Comparison of ENCODE assay signal across 18 cellular contexts in the genomic region with DNA sequence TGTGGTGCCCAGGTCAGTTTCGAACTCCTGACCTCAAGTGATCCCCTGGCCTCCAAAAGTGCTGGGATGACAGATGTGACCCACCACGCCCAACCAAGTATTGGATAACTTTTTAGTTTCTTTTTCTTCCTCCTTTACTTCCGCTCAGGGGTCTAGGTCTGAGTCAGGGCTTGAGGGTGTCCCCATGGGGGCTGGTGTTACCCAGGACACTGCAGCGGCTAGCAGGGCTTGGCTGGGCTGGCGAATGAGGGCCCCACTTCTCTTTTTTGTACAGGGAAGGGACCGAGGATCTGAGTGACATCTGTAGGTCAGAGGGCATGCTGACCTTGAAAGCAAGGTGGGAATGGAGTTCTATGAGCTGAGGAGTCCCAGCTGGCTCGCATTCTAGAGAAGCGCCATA. TPM values are rescaled to one million over a fixed set of nuclear protein-coding genes. Genes with fewer than 3 reads are reported as not detected.
DNase-seq lines count a peak whose midpoint lies in the region; ATAC-seq, FAIRE-seq and TF ChIP-seq lines count a peak whose summit lies in the region.
"Had no signal": no experiment of that assay in that cellular context is flagged by ENCODE, and none has a peak within 500 bp of the region (broad histone marks: within the 10 kb centered on the region; RNA-seq: fewer than 3 reads in every experiment).

No MANE protein-coding gene starts in this region.

- no peaks in the 10 kb centered on the region for H3K9me3 Mint-ChIP-seq in activated CD8-positive, alpha-beta T cell treated with anti-CD3 and anti-CD28 coated beads, Interleukin-2, amount 10 ng/mL, durations not matched to agents 7 days and 5 days (ENCODE audit: insufficient read depth)
- H3K9me3 Mint-ChIP-seq: activated CD4-positive, alpha-beta memory T cell treated with anti-CD3 and anti-CD28 coated beads, Interleukin-2, amount 10 ng/mL, durations not matched to agents 7 days and 5 days; activated T-cell treated with anti-CD3 and anti-CD28 coated beads, Interleukin-2, amount 50 U/mL, for 24 hours; CD4-positive, alpha-beta memory T cell had no signal

- H4K20me1 ChIP-seq in OCI-LY3 (ENCODE audit: insufficient read depth, low read length) (peaks cover 12% of the 10 kb centered on the region; the same call in 1 of the 2 replicates), HepG2 (ENCODE audit: insufficient read depth, low read length) (no peaks in the 10 kb centered on the region), PC-9 (ENCODE audit: insufficient read depth) (no peaks in the 10 kb centered on the region; the same call in 1 of the 2 replicates)

- in situ Hi-C loops in GM13976 (cut with MboI; ENCODE audit: low sequenced_read_pairs, unreplicated experiment) (no loop called here), HepG2 (cut with HindIII; ENCODE audit: extremely low pct_ligation_motif_present, low pct_unique_long_range_greater_than_20kb) (no loop called here)

- FAIRE-seq in A549 (lab: Jason Lieb, UNC): no peak
- FAIRE-seq in HepG2 (lab: Jason Lieb, UNC): no peak
- FAIRE-seq: kidney had no signal

- TF ChIP-seq CTCF in A549 (IDR thresholded peaks at IDR 0.05): no peak
- no peak for TF ChIP-seq CTCF in GM13976 (IDR thresholded peaks at IDR 0.05; ENCODE audit: borderline replicate concordance, control extremely low read depth, extremely low read depth, insufficient read depth, missing control alignments)
- no peak for TF ChIP-seq CTCF in OCI-LY3 (IDR thresholded peaks at IDR 0.05; ENCODE audit: low read depth, low read length)
- no peak for TF ChIP-seq CTCF in HepG2 (CRISPR knock-in tag; IDR thresholded peaks at IDR 0.05)
- no peak for TF ChIP-seq CTCF in PC-9 (conservative IDR thresholded peaks at IDR 0.05)
- no peak for TF ChIP-seq CTCF in right atrium auricular region (IDR thresholded peaks at IDR 0.05)

- H2AFZ ChIP-seq in OCI-LY3 (ENCODE audit: low read depth, low read length) (no peak overlapping the region), HepG2 (ENCODE audit: low read length) (no peak overlapping the region), PC-9 (no peak overlapping the region)

- H3K4me3 Mint-ChIP-seq in activated CD8-positive, alpha-beta T cell treated with anti-CD3 and anti-CD28 coated beads, Interleukin-2, amount 10 ng/mL, durations not matched to agents 7 days and 5 days: no peak overlapping the region
- H3K4me3 Mint-ChIP-seq: activated CD4-positive, alpha-beta memory T cell treated with anti-CD3 and anti-CD28 coated beads, Interleukin-2, amount 10 ng/mL, durations not matched to agents 7 days and 5 days; activated T-cell treated with anti-CD3 and anti-CD28 coated beads, Interleukin-2, amount 50 U/mL, for 24 hours had no signal

- H3K9ac ChIP-seq in OCI-LY3 (ENCODE audit: low read length) (no peak overlapping the region), HepG2 (ENCODE audit: insufficient read depth, low read depth, low read length) (0 out of 2 replicates have a peak overlapping the region, but pooled peaks have one; percentile 39)

- TF ChIP-seq RAD21 in A549 (conservative IDR thresholded peaks at IDR 0.05 in 1 of 2, IDR thresholded peaks at IDR 0.05 in 1 of 2) (no peak), HepG2 (CRISPR knock-in tag; IDR thresholded peaks at IDR 0.05) (no peak)

- no peak for TF ChIP-seq POLR2A in A549 (IDR thresholded peaks at IDR 0.05; ENCODE audit: low read length)
- TF ChIP-seq POLR2A in HepG2 (IDR thresholded peaks at IDR 0.05; ENCODE audit: insufficient read depth in 1 of 2, low read depth in 2 of 2, low read length in 2 of 2): no peak

- H3K27me3 Mint-ChIP-seq in activated CD8-positive, alpha-beta T cell treated with anti-CD3 and anti-CD28 coated beads, Interleukin-2, amount 10 ng/mL, durations not matched to agents 7 days and 5 days (ENCODE audit: low read depth): no peaks in the 10 kb centered on the region
- H3K27me3 Mint-ChIP-seq: activated CD4-positive, alpha-beta memory T cell treated with anti-CD3 and anti-CD28 coated beads, Interleukin-2, amount 10 ng/mL, durations not matched to agents 7 days and 5 days; activated T-cell treated with anti-CD3 and anti-CD28 coated beads, Interleukin-2, amount 50 U/mL, for 24 hours; CD4-positive, alpha-beta memory T cell had no signal

- intact Hi-C loops in HepG2 (cut with micrococcal nuclease; ENCODE audit: unreplicated experiment) (no loop called here), PC-9 (cut with micrococcal nuclease; ENCODE audit: unreplicated experiment) (no loop called here)

- DNase-seq in A549 (ENCODE audit: low read depth in 1 of 2, low spot score in 1 of 2): no peak
- DNase-seq in GM13976 (ENCODE audit: low spot score): peak; percentile 71
- DNase-seq in HepG2 (ENCODE audit: low spot score): no peak
- DNase-seq in PC-9: no peak
- DNase-seq in right atrium auricular region (ENCODE audit: low spot score): no peak
- no peak for DNase-seq in DMS53 treated with DMSO at 0.1 percent for 48 hours (lab: John Stamatoyannopoulos, UW; ENCODE audit: unreplicated experiment)
- DNase-seq in activated CD8-positive, alpha-beta T cell treated with anti-CD3 and anti-CD28 coated beads, Interleukin-2, amount 10 ng/mL, durations not matched to agents 7 days and 5 days: no peak
- DNase-seq: ACHN; activated CD4-positive, alpha-beta memory T cell treated with anti-CD3 and anti-CD28 coated beads, Interleukin-2, amount 10 ng/mL, durations not matched to agents 7 days and 5 days; activated naive CD4-positive, alpha-beta T cell; activated T-cell treated with anti-CD3 and anti-CD28 coated beads, Interleukin-2, amount 50 U/mL, for 24 hours; CD4-positive, alpha-beta memory T cell; KBM-7; kidney; Peyer's patch; stimulated activated CD4-positive, alpha-beta T cell treated with anti-CD3 and anti-CD28 coated beads, Interleukin-12 subunit alpha, Interleukin-12 subunit beta, amount 100 ng/mL, for 4 hours; T-helper 2 cell had no signal

- 78% methylated on average over 8 of the region's 8 CpGs for WGBS in A549 (ENCODE audit: missing lambda C conversion rate)
- 70% methylated on average over 8 of the region's 8 CpGs for WGBS in HepG2 (ENCODE audit: low lambda C conversion rate)

- CTCF ChIA-PET in A549 (lab: Yijun Ruan, JAX) (interaction anchor here (0.6 to 1.0 kb wide), 2 partner anchors 14 to 45 kb away, joined by 3 read pairs; no protein-coding TSS in a partner anchor), HepG2 (lab: Yijun Ruan, JAX; ENCODE audit: low intra/inter-chr PET ratio, low total read pairs) (no interaction called here), PC-9 (lab: Charles Lee) (no interaction called here)
- CTCF ChIA-PET in activated CD8-positive, alpha-beta T cell treated with anti-CD3 and anti-CD28 coated beads, Interleukin-2, amount 10 ng/mL, durations not matched to agents 7 days and 5 days (lab: Charles Lee): interaction anchor here (1.0 kb wide), 1 partner anchor 353 kb away, joined by 3 read pairs; no protein-coding TSS in a partner anchor

- no peak for TF ChIP-seq EP300 in A549 (IDR thresholded peaks at IDR 0.05)
- no peak for TF ChIP-seq EP300 in HepG2 (IDR thresholded peaks at IDR 0.05; ENCODE audit: low read depth in 2 of 2, low read length in 2 of 2)
- TF ChIP-seq EP300 in HepG2 (CRISPR knock-in tag; IDR thresholded peaks at IDR 0.05; ENCODE audit: borderline replicate concordance): no peak

- H3K36me3 Mint-ChIP-seq in activated CD8-positive, alpha-beta T cell treated with anti-CD3 and anti-CD28 coated beads, Interleukin-2, amount 10 ng/mL, durations not matched to agents 7 days and 5 days (ENCODE audit: low read depth): no peaks in the 10 kb centered on the region
- H3K36me3 Mint-ChIP-seq: CD4-positive, alpha-beta memory T cell had no signal

- peaks cover 9% of the 10 kb centered on the region for H3K4me1 Mint-ChIP-seq in activated CD8-positive, alpha-beta T cell treated with anti-CD3 and anti-CD28 coated beads, Interleukin-2, amount 10 ng/mL, durations not matched to agents 7 days and 5 days (ENCODE audit: low read depth)

- no peak overlapping the region for H3K27ac Mint-ChIP-seq in activated CD8-positive, alpha-beta T cell treated with anti-CD3 and anti-CD28 coated beads, Interleukin-2, amount 10 ng/mL, durations not matched to agents 7 days and 5 days
- H3K27ac Mint-ChIP-seq: activated CD4-positive, alpha-beta memory T cell treated with anti-CD3 and anti-CD28 coated beads, Interleukin-2, amount 10 ng/mL, durations not matched to agents 7 days and 5 days; activated T-cell treated with anti-CD3 and anti-CD28 coated beads, Interleukin-2, amount 50 U/mL, for 24 hours; CD4-positive, alpha-beta memory T cell had no signal

- H3K9me3 ChIP-seq in A549 (no peaks in the 10 kb centered on the region), OCI-LY3 (ENCODE audit: insufficient read depth, low read length) (no peaks in the 10 kb centered on the region), HepG2 (ENCODE audit: low read length) (no peaks in the 10 kb centered on the region), PC-9 (ENCODE audit: insufficient read depth, low read depth) (no peaks in the 10 kb centered on the region), right atrium auricular region (no peaks in the 10 kb centered on the region)
- H3K9me3 ChIP-seq: Peyer's patch had no signal

- H3K4me1 ChIP-seq in A549 (peaks cover 27% of the 10 kb centered on the region), OCI-LY3 (ENCODE audit: low read length) (peaks cover 13% of the 10 kb centered on the region), HepG2 (ENCODE audit: insufficient read depth, low read length) (peaks cover 26% of the 10 kb centered on the region), PC-9 (replicated peaks; ENCODE audit: insufficient read depth) (no peaks in the 10 kb centered on the region), right atrium auricular region (no peaks in the 10 kb centered on the region)

- H3K79me2 ChIP-seq in OCI-LY3 (ENCODE audit: low read length) (peaks cover 13% of the 10 kb centered on the region; the same call in 1 of the 2 replicates), HepG2 (ENCODE audit: insufficient read depth, low read length) (peaks cover 29% of the 10 kb centered on the region), PC-9 (ENCODE audit: low read depth) (no peaks in the 10 kb centered on the region)

- BruUV-seq in HepG2 (replicated peaks; lab: Mats Ljungman, UMichigan) (no TSS peak), PC-9 (replicated peaks; lab: Mats Ljungman, UMichigan) (no TSS peak)

- H3K27me3 ChIP-seq in OCI-LY3 (ENCODE audit: low read depth, low read length): no peaks in the 10 kb centered on the region
- H3K27me3 ChIP-seq in HepG2 (ENCODE audit: control insufficient read depth in 1 of 2, insufficient read depth in 2 of 2, low read length in 2 of 2): no peaks in the 10 kb centered on the region
- H3K27me3 ChIP-seq in PC-9 (ENCODE audit: insufficient read depth, low read depth): no peaks in the 10 kb centered on the region
- no peaks in the 10 kb centered on the region for H3K27me3 ChIP-seq in right atrium auricular region
- H3K27me3 ChIP-seq: Peyer's patch had no signal

- POLR2A ChIA-PET in A549 (lab: Yijun Ruan, JAX): no interaction called here
- POLR2A ChIA-PET in HepG2 (lab: Yijun Ruan, JAX): interaction anchor here (0.7 to 2.4 kb wide), 4 partner anchors 24 to 48 kb away, joined by 3 to 11 read pairs (median 5); a partner anchor contains a TSS
- POLR2A ChIA-PET in PC-9 (lab: Charles Lee; ENCODE audit: unreplicated experiment): no interaction called here
- POLR2A ChIA-PET in activated CD8-positive, alpha-beta T cell treated with anti-CD3 and anti-CD28 coated beads, Interleukin-2, amount 10 ng/mL, durations not matched to agents 7 days and 5 days (lab: Charles Lee): no interaction called here

- H3K9me2 ChIP-seq in PC-9 (ENCODE audit: insufficient read depth): no peaks in the 10 kb centered on the region

- peak overlapping the region; percentile 55 for H3K4me2 ChIP-seq in A549
- H3K4me2 ChIP-seq in OCI-LY3 (ENCODE audit: low read length): peak overlapping the region; percentile 63
- peak overlapping the region; percentile 47; the same call in 1 of the 2 replicates for H3K4me2 ChIP-seq in HepG2 (ENCODE audit: low read depth, low read length)
- H3K4me2 ChIP-seq in PC-9: no peak overlapping the region

- H3K36me3 ChIP-seq in OCI-LY3 (replicated peaks; ENCODE audit: low read depth, low read length): no peaks in the 10 kb centered on the region
- H3K36me3 ChIP-seq in HepG2 (replicated peaks in 1 of 2; ENCODE audit: control insufficient read depth in 1 of 2, insufficient read depth in 2 of 2, low read length in 2 of 2): no peaks in the 10 kb centered on the region
- no peaks in the 10 kb centered on the region for H3K36me3 ChIP-seq in PC-9 (ENCODE audit: low read depth)
- no peaks in the 10 kb centered on the region for H3K36me3 ChIP-seq in right atrium auricular region
- H3K36me3 ChIP-seq: Peyer's patch had no signal

- 0 out of 6 replicates have a peak, but pooled peaks of 1 of the 2 experiments have one; percentile 39 for ATAC-seq in A549
- peak; percentile 15; the same call in 1 of the 3 replicates for ATAC-seq in HepG2
- no peak for ATAC-seq in activated CD8-positive, alpha-beta T cell treated with anti-CD3 and anti-CD28 coated beads, Interleukin-2, amount 10 ng/mL, durations not matched to agents 7 days and 5 days

- H3K4me3 ChIP-seq in A549 (no peak overlapping the region), OCI-LY3 (ENCODE audit: low read length) (no peak overlapping the region), HepG2 (replicated peaks in 1 of 3; ENCODE audit: insufficient read depth in 1 of 3, low read depth in 2 of 3, low read length in 3 of 3) (peak overlapping the region in 1 of 3 experiments; percentile 40; a peak in 1 of 6 replicates), PC-9 (no peak overlapping the region), right atrium auricular region (no peak overlapping the region)
- H3K4me3 ChIP-seq: Peyer's patch had no signal

- H3F3A ChIP-seq in PC-9 (ENCODE audit: insufficient read depth, low read depth): no peaks in the 10 kb centered on the region

- 0 out of 6 replicates have a peak overlapping the region, but pooled peaks of 1 of the 2 experiments have one; percentile 41 for H3K27ac ChIP-seq in A549
- H3K27ac ChIP-seq in OCI-LY3 (ENCODE audit: low read length): no peak overlapping the region
- H3K27ac ChIP-seq in HepG2 (ENCODE audit: extremely low read length, insufficient read depth, low read length): peak overlapping the region; percentile 33
- no peak overlapping the region for H3K27ac ChIP-seq in PC-9
- no peak overlapping the region for H3K27ac ChIP-seq in right atrium auricular region
- H3K27ac ChIP-seq: Peyer's patch had no signal

RNA-seq across cellular contexts. Expression of a gene that starts 24.9 kb away (rescaled TPM):
- polyA plus RNA-seq in A549 (2011; rRNA removed) (6.7 and 9.7 TPM in 2 replicates), A549 (2017; fragmentation: RNase III; extraction: RNeasy Plus Mini Kit Qiagen cat#74134 plus additional on column Dnase treatment) (18.0 to 19.1 TPM (median 18.4 TPM) in 3 replicates), HepG2 (2011; rRNA removed) (34.3 and 42.9 TPM in 2 replicates)
- 17.3 and 21.6 TPM in 2 replicates for polyA plus RNA-seq in A549 (2012; cell fraction: cytosol; rRNA removed)
- polyA plus RNA-seq in A549 (2012; cell fraction: nucleus; rRNA removed): 51.0 and 56.1 TPM in 2 replicates
- polyA minus RNA-seq in A549 (2011; rRNA and poly(A)+ RNA removed): 6.0 and 7.3 TPM in 2 replicates
- total RNA-seq in HepG2 (2016; rRNA removed; fragmentation: Illumina TruSeq; extraction: Trizol) (48.4 and 57.6 TPM in 2 replicates), PC-9 (2021) (38.4 and 42.4 TPM in 2 replicates), right atrium auricular region (10 to 100 TPM; 19.9 to 43.8 TPM)
- total RNA-seq in HepG2 (2016; cell fraction: cytosol; rRNA removed; fragmentation: Illumina TruSeq; extraction: Trizol; ENCODE audit: low read depth): 25.8 and 30.3 TPM in 2 replicates
- 44.0 and 58.9 TPM in 2 replicates for total RNA-seq in HepG2 (2016; cell fraction: insoluble cytoplasmic fraction; rRNA removed; fragmentation: Illumina TruSeq; extraction: Trizol)
- 40.2 and 41.5 TPM in 2 replicates for total RNA-seq in HepG2 (2016; cell fraction: membrane; rRNA removed; fragmentation: Illumina TruSeq; extraction: Trizol)
- 59.9 and 60.1 TPM in 2 replicates for total RNA-seq in HepG2 (2016; cell fraction: nucleus; rRNA removed; fragmentation: Illumina TruSeq; extraction: Trizol)
- 24.6 and 38.1 TPM in 2 replicates for polyA plus RNA-seq in HepG2 (2011; cell fraction: cytosol; rRNA removed)
- 166 and 200 TPM in 2 replicates for polyA plus RNA-seq in HepG2 (2011; cell fraction: nucleus; rRNA removed)
- 45.3 and 46.5 TPM in 2 replicates for polyA plus RNA-seq in HepG2 (2012)
- 17.9 and 19.2 TPM in 2 replicates for polyA plus RNA-seq in HepG2 (2016; cell fraction: cytosol; fragmentation: Illumina TruSeq; extraction: Trizol; ENCODE audit: low read depth)
- polyA plus RNA-seq in HepG2 (2016; cell fraction: insoluble cytoplasmic fraction; fragmentation: Illumina TruSeq; extraction: Trizol; ENCODE audit: low read depth): 44.6 and 51.8 TPM in 2 replicates
- 28.0 and 28.9 TPM in 2 replicates for polyA plus RNA-seq in HepG2 (2016; cell fraction: membrane; fragmentation: Illumina TruSeq; extraction: Trizol; ENCODE audit: low read depth)
- polyA plus RNA-seq in HepG2 (2016; cell fraction: nucleus; fragmentation: Illumina TruSeq; extraction: Trizol; ENCODE audit: insufficient read depth, low read depth): 144 and 150 TPM in 2 replicates
- 9.5 and 51.6 TPM in 2 replicates for polyA minus RNA-seq in HepG2 (2011; rRNA and poly(A)+ RNA removed; ENCODE audit: low replicate concordance)
- polyA minus RNA-seq in HepG2 (2011; cell fraction: cytosol; rRNA and poly(A)+ RNA removed): 18.2 and 21.5 TPM in 2 replicates
- polyA minus RNA-seq in HepG2 (2011; cell fraction: nucleus; rRNA and poly(A)+ RNA removed): 58.2 and 72.2 TPM in 2 replicates
- 10 to 100 TPM; 20.7 to 23.4 TPM for total RNA-seq in activated CD8-positive, alpha-beta T cell treated with anti-CD3 and anti-CD28 coated beads, Interleukin-2, amount 10 ng/mL, durations not matched to agents 7 days and 5 days

RNA-seq across cellular contexts. Expression of a gene that starts 48.7 kb away (rescaled TPM):
- polyA plus RNA-seq in A549 (2011; rRNA removed): 15.5 and 17.9 TPM in 2 replicates
- polyA plus RNA-seq in A549 (2012; cell fraction: cytosol; rRNA removed): 40.9 and 56.0 TPM in 2 replicates
- polyA plus RNA-seq in A549 (2012; cell fraction: nucleus; rRNA removed): 154 and 183 TPM in 2 replicates
- 31.0 to 38.0 TPM (median 34.2 TPM) in 3 replicates for polyA plus RNA-seq in A549 (2017; fragmentation: RNase III; extraction: RNeasy Plus Mini Kit Qiagen cat#74134 plus additional on column Dnase treatment)
- 12.0 and 14.1 TPM in 2 replicates for polyA minus RNA-seq in A549 (2011; rRNA and poly(A)+ RNA removed)
- 27.8 and 36.3 TPM in 2 replicates for total RNA-seq in HepG2 (2016; rRNA removed; fragmentation: Illumina TruSeq; extraction: Trizol)
- total RNA-seq in HepG2 (2016; cell fraction: cytosol; rRNA removed; fragmentation: Illumina TruSeq; extraction: Trizol; ENCODE audit: low read depth): 22.1 and 28.4 TPM in 2 replicates
- 28.1 and 37.2 TPM in 2 replicates for total RNA-seq in HepG2 (2016; cell fraction: insoluble cytoplasmic fraction; rRNA removed; fragmentation: Illumina TruSeq; extraction: Trizol)
- total RNA-seq in HepG2 (2016; cell fraction: membrane; rRNA removed; fragmentation: Illumina TruSeq; extraction: Trizol): 22.1 and 27.1 TPM in 2 replicates
- total RNA-seq in HepG2 (2016; cell fraction: nucleus; rRNA removed; fragmentation: Illumina TruSeq; extraction: Trizol): 34.5 and 35.9 TPM in 2 replicates
- 44.6 and 51.2 TPM in 2 replicates for polyA plus RNA-seq in HepG2 (2011; rRNA removed)
- polyA plus RNA-seq in HepG2 (2011; cell fraction: cytosol; rRNA removed): 29.5 and 53.6 TPM in 2 replicates
- 220 and 244 TPM in 2 replicates for polyA plus RNA-seq in HepG2 (2011; cell fraction: nucleus; rRNA removed)
- polyA plus RNA-seq in HepG2 (2012): 22.1 and 23.1 TPM in 2 replicates
- polyA plus RNA-seq in HepG2 (2016; cell fraction: cytosol; fragmentation: Illumina TruSeq; extraction: Trizol; ENCODE audit: low read depth): 13.3 and 15.1 TPM in 2 replicates
- 31.8 and 35.2 TPM in 2 replicates for polyA plus RNA-seq in HepG2 (2016; cell fraction: insoluble cytoplasmic fraction; fragmentation: Illumina TruSeq; extraction: Trizol; ENCODE audit: low read depth)
- polyA plus RNA-seq in HepG2 (2016; cell fraction: membrane; fragmentation: Illumina TruSeq; extraction: Trizol; ENCODE audit: low read depth): 19.1 and 19.5 TPM in 2 replicates
- 124 and 131 TPM in 2 replicates for polyA plus RNA-seq in HepG2 (2016; cell fraction: nucleus; fragmentation: Illumina TruSeq; extraction: Trizol; ENCODE audit: insufficient read depth, low read depth)
- polyA minus RNA-seq in HepG2 (2011; rRNA and poly(A)+ RNA removed; ENCODE audit: low replicate concordance): 15.9 and 53.9 TPM in 2 replicates
- 17.0 and 17.7 TPM in 2 replicates for polyA minus RNA-seq in HepG2 (2011; cell fraction: cytosol; rRNA and poly(A)+ RNA removed)
- 25.4 and 25.9 TPM in 2 replicates for polyA minus RNA-seq in HepG2 (2011; cell fraction: nucleus; rRNA and poly(A)+ RNA removed)
- 65.4 and 78.4 TPM in 2 replicates for total RNA-seq in PC-9 (2021)
- total RNA-seq in right atrium auricular region: 10 to 100 TPM; 10.6 to 18.7 TPM
- 1 to 10 TPM; 4.7 to 6.3 TPM for total RNA-seq in activated CD8-positive, alpha-beta T cell treated with anti-CD3 and anti-CD28 coated beads, Interleukin-2, amount 10 ng/mL, durations not matched to agents 7 days and 5 days

RNA-seq across cellular contexts. Expression of a gene that starts 53.4 kb away (rescaled TPM):
- polyA plus RNA-seq in A549 (2011; rRNA removed): 229 and 239 TPM in 2 replicates
- 926 and 1,068 TPM in 2 replicates for polyA plus RNA-seq in A549 (2012; cell fraction: cytosol; rRNA removed)
- 529 and 596 TPM in 2 replicates for polyA plus RNA-seq in A549 (2012; cell fraction: nucleus; rRNA removed)
- 301 to 349 TPM (median 339 TPM) in 3 replicates for polyA plus RNA-seq in A549 (2017; fragmentation: RNase III; extraction: RNeasy Plus Mini Kit Qiagen cat#74134 plus additional on column Dnase treatment)
- 134 and 168 TPM in 2 replicates for polyA minus RNA-seq in A549 (2011; rRNA and poly(A)+ RNA removed)
- 82.8 and 121 TPM in 2 replicates for total RNA-seq in HepG2 (2016; rRNA removed; fragmentation: Illumina TruSeq; extraction: Trizol)
- 711 and 716 TPM in 2 replicates for total RNA-seq in HepG2 (2016; cell fraction: cytosol; rRNA removed; fragmentation: Illumina TruSeq; extraction: Trizol; ENCODE audit: low read depth)
- total RNA-seq in HepG2 (2016; cell fraction: insoluble cytoplasmic fraction; rRNA removed; fragmentation: Illumina TruSeq; extraction: Trizol): 79.6 and 119 TPM in 2 replicates
- 463 and 513 TPM in 2 replicates for total RNA-seq in HepG2 (2016; cell fraction: membrane; rRNA removed; fragmentation: Illumina TruSeq; extraction: Trizol)
- total RNA-seq in HepG2 (2016; cell fraction: nucleus; rRNA removed; fragmentation: Illumina TruSeq; extraction: Trizol): 47.7 and 52.8 TPM in 2 replicates
- 263 and 275 TPM in 2 replicates for polyA plus RNA-seq in HepG2 (2011; rRNA removed)
- polyA plus RNA-seq in HepG2 (2011; cell fraction: cytosol; rRNA removed): 199 and 344 TPM in 2 replicates
- polyA plus RNA-seq in HepG2 (2011; cell fraction: nucleus; rRNA removed): 245 and 274 TPM in 2 replicates
- 136 and 145 TPM in 2 replicates for polyA plus RNA-seq in HepG2 (2012)
- polyA plus RNA-seq in HepG2 (2016; cell fraction: cytosol; fragmentation: Illumina TruSeq; extraction: Trizol; ENCODE audit: low read depth): 1,773 and 1,829 TPM in 2 replicates
- 189 and 200 TPM in 2 replicates for polyA plus RNA-seq in HepG2 (2016; cell fraction: insoluble cytoplasmic fraction; fragmentation: Illumina TruSeq; extraction: Trizol; ENCODE audit: low read depth)
- 997 and 1,012 TPM in 2 replicates for polyA plus RNA-seq in HepG2 (2016; cell fraction: membrane; fragmentation: Illumina TruSeq; extraction: Trizol; ENCODE audit: low read depth)
- 195 and 217 TPM in 2 replicates for polyA plus RNA-seq in HepG2 (2016; cell fraction: nucleus; fragmentation: Illumina TruSeq; extraction: Trizol; ENCODE audit: insufficient read depth, low read depth)
- polyA minus RNA-seq in HepG2 (2011; rRNA and poly(A)+ RNA removed; ENCODE audit: low replicate concordance): 21.3 and 147 TPM in 2 replicates
- polyA minus RNA-seq in HepG2 (2011; cell fraction: cytosol; rRNA and poly(A)+ RNA removed): 51.2 and 63.8 TPM in 2 replicates
- polyA minus RNA-seq in HepG2 (2011; cell fraction: nucleus; rRNA and poly(A)+ RNA removed): 27.2 and 27.9 TPM in 2 replicates
- total RNA-seq in PC-9 (2021): 157 and 159 TPM in 2 replicates
- 10 to 100 TPM; 45.4 to 45.8 TPM for total RNA-seq in right atrium auricular region
- 1 to 10 TPM; 5.2 to 6.8 TPM for total RNA-seq in activated CD8-positive, alpha-beta T cell treated with anti-CD3 and anti-CD28 coated beads, Interleukin-2, amount 10 ng/mL, durations not matched to agents 7 days and 5 days

Comparison
In these comparisons a context has a peak if more than half of its experiments do, and no peak if none do; other contexts are left out.
1. RNA of a gene that starts 53.4 kb away (total RNA-seq): 157 to 159 TPM in PC-9, 47.7 to 716 TPM in HepG2 and 45.4 to 45.8 TPM in right atrium auricular region; 5.2 to 6.8 TPM in activated CD8-positive, alpha-beta T cell treated with anti-CD3 and anti-CD28 coated beads, Interleukin-2, amount 10 ng/mL, durations not matched to agents 7 days and 5 days; every median in the first group is over 4 times any median in the second.
2. CTCF ChIA-PET loops: an anchor here in A549 (0.6 to 1.0 kb wide) and activated CD8-positive, alpha-beta T cell treated with anti-CD3 and anti-CD28 coated beads, Interleukin-2, amount 10 ng/mL, durations not matched to agents 7 days and 5 days (1.0 kb wide); none called in HepG2 and PC-9.